ENCODE assay signal across 24 cellular contexts in the genomic region with DNA sequence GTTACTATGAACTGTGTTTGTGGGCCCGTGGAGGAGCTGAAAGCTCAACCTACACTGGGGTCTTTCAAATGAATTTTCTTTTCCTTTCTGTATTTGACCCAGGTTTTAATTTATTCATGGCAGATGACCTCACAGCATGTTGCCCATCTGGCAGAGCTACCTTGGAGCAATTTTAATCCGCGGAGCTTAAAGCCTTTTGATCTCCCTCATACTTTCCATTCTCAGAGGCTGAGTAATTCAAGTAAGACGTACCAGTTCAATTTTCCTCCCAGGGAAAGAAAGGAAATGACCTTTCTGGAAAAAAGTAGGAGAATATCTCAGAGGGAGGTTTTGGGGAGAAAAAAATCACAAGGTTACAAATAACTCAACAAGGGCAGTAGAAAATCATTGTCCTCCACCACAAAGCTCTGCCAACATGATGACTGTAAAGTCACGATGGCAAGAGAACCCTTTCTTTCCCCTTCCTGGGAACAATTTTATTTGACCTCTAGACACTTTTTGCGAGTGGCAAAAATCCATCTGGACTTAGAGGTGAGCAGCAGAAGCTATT. TPM values are rescaled to one million over a fixed set of nuclear protein-coding genes. Genes with fewer than 3 reads are reported as not detected.
A peak's percentile ranks its signal among the peaks of the same experiment; 100 is the strongest.
DNase-seq lines count a peak whose midpoint lies in the region; ATAC-seq and TF ChIP-seq lines count a peak whose summit lies in the region.
"Had no signal": no experiment of that assay in that cellular context is flagged by ENCODE, and none has a peak within 500 bp of the region (broad histone marks: within the 10 kb centered on the region; RNA-seq: fewer than 3 reads in every experiment).

No MANE protein-coding gene starts in this region.

- no peak overlapping the region for H3K27ac ChIP-seq in foreskin keratinocyte
- H3K27ac ChIP-seq: GM23248, heart right ventricle, RWPE1, sigmoid colon, thoracic aorta had no signal

- H3K27me3 ChIP-seq in foreskin keratinocyte, result no peaks in the 10 kb centered on the region
- H3K27me3 ChIP-seq: heart right ventricle, sigmoid colon had no signal

- H3K4me3 ChIP-seq in retinal pigment epithelial cell (ENCODE audit: low read length), result no peak overlapping the region
- H3K4me3 ChIP-seq: GM12878, GM23248, heart right ventricle, sigmoid colon, thoracic aorta had no signal

- H3K4me1 ChIP-seq in foreskin keratinocyte, result no peaks in the 10 kb centered on the region

- intact Hi-C loops in Right ventricle myocardium superior (cut with DNase I), result no loop called here

- no peak for TF ChIP-seq CTCF in foreskin keratinocyte (conservative IDR thresholded peaks at IDR 0.05)
- no peak for TF ChIP-seq CTCF in retinal pigment epithelial cell (conservative IDR thresholded peaks at IDR 0.05; ENCODE audit: low read depth, low read length)

- no peak for ATAC-seq in foreskin keratinocyte
- no peak for ATAC-seq in Right ventricle myocardium superior (ENCODE audit: poor library complexity)
- ATAC-seq: activated T-cell treated with anti-CD3 and anti-CD28 coated beads, Interleukin-2, amount 50 U/mL, for 72 hours; GM12878; heart right ventricle; stimulated activated effector memory CD8-positive, alpha-beta T cell treated with anti-CD3 and anti-CD28 coated beads, Interleukin-12 subunit alpha, Interleukin-12 subunit beta, amount 100 ng/mL, for 72 hours had no signal

- DNase-seq in HT1080 (ENCODE audit: low read depth), result peak; percentile 60
- peak; percentile 75 for DNase-seq in SW480 (ENCODE audit: low spot score)
- DNase-seq in foreskin keratinocyte, result peak; percentile 5 to 49
- DNase-seq in retinal pigment epithelial cell (ENCODE audit: low read depth), result peak; percentile 97
- DNase-seq in Right ventricle myocardium superior, result no peak
- DNase-seq in COR-L47 (lab: John Stamatoyannopoulos, UW), result no peak
- DNase-seq in HPDE6-E6E7 (ENCODE audit: extremely low spot score), result no peak
- DNase-seq: activated CD4-positive, alpha-beta T cell treated with anti-CD3 and anti-CD28 coated beads for 4 hours; activated naive CD4-positive, alpha-beta T cell treated with anti-CD3 and anti-CD28 coated beads, Interleukin-2, amount 10 ng/mL, durations not matched to agents 7 days and 5 days; activated T-cell treated with anti-CD3 and anti-CD28 coated beads, Interleukin-2, amount 50 U/mL, for 72 hours; aorta; CD4-positive, alpha-beta T cell; DMS53; GM23248; heart right ventricle; immature natural killer cell; KBM-7; NCI-H2081; sigmoid colon had no signal

RNA-seq across cellular contexts. Expression of a gene that starts 21.6 kb away (rescaled TPM):
- total RNA-seq in HT1080 (2014; rRNA removed; shearing (Covaris generic)), result not detected in 2 replicates
- polyA plus RNA-seq in HT1080 (2015; cell fraction: cytosol; rRNA removed), result not detected in 2 replicates
- polyA plus RNA-seq in HT1080 (2015; cell fraction: nucleus; rRNA removed), result not detected in 2 replicates
- total RNA-seq in foreskin keratinocyte (not detected in 2 replicates), Right ventricle myocardium superior (3.0 TPM)
- polyA plus RNA-seq in foreskin keratinocyte, result not detected in 2 replicates
- total RNA-seq: activated T-cell treated with anti-CD3 and anti-CD28 coated beads, Interleukin-2, amount 50 U/mL, for 72 hours; CD4-positive, alpha-beta T cell; GM12878; GM23248; osteocyte had no signal
- polyA plus RNA-seq: GM12878, GM23248, immature natural killer cell had no signal

Comparison
In these comparisons a context has a peak if more than half of its experiments do, and no peak if none do; other contexts are left out.
1. DNase-seq: peak in HT1080 (single experiment), SW480 (single experiment), foreskin keratinocyte (2 of 2) and retinal pigment epithelial cell (single experiment); none in Right ventricle myocardium superior (single experiment), COR-L47 (single experiment) and HPDE6-E6E7 (single experiment).